8 cellular contexts compared by ENCODE assay signal in the genomic region with DNA sequence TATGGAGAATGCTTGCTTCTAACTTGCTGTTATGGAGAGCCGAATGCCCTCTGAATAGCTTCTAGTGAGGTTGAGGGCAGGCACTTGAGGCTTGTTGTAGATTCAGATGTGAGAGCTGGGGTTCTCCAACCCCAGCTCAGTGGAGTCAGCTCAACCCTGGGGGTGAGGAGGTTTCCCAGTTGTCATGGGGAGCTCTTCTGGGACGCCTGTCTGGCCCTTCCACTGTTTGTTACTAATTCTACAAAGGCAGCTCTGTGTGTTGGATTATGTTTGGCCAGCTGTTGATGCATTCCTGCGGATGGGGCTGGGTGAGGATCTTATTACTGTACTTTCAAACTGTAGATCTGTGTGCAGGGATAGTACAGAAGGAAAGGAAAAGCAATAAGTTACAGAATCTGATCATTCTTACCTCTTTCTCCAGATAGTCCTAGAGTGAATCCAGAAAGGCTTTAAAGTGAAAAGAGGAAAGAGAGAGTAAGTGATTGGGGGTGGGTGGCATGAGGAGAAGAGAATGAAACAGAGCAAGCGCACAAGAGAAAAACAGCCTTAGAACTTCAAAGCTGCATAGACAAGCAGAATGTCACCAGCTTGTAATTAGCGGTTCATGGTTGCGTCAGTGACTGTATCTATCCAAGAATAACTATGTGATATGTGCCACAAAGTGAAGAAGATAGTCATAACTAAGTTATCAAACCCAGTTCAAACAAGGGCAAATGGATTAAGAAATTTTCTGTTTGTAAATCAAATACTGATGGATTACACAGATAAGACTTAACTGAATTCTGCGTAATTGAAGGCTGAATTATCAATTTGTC.
DNase-seq lines count a peak whose midpoint lies in the region; ATAC-seq lines count a peak whose summit lies in the region.

No MANE protein-coding gene starts in this region.

- H3K9me3 ChIP-seq in iPS-20b (ENCODE audit: insufficient read depth, low read depth, low read length) (no peaks in the 10 kb centered on the region), thymus (ENCODE audit: control insufficient read depth) (no peaks in the 10 kb centered on the region)

- H3K9me3 Mint-ChIP-seq in activated naive CD8-positive, alpha-beta T cell treated with anti-CD3 and anti-CD28 coated beads for 36 hours = no peaks in the 10 kb centered on the region

- no peak overlapping the region for H3K27ac Mint-ChIP-seq in activated naive CD8-positive, alpha-beta T cell treated with anti-CD3 and anti-CD28 coated beads for 36 hours

- H3K4me1 ChIP-seq in iPS-20b (ENCODE audit: insufficient read depth, low read length) (peaks cover 37% of the 10 kb centered on the region), thymus (ENCODE audit: control insufficient read depth, insufficient read depth, low read length) (peaks cover 40% of the 10 kb centered on the region)

- H3K27ac ChIP-seq in iPS-20b (ENCODE audit: low read length) (no peak overlapping the region), thymus (ENCODE audit: low read depth) (peak overlapping the region; percentile 98)

- no peaks in the 10 kb centered on the region for H3K36me3 Mint-ChIP-seq in activated naive CD8-positive, alpha-beta T cell treated with anti-CD3 and anti-CD28 coated beads for 36 hours

- H3K4me3 ChIP-seq in iPS-20b (ENCODE audit: low read length) = no peak overlapping the region
- H3K4me3 ChIP-seq in thymus (ENCODE audit: low read length) = peak overlapping the region; percentile 67

- H3K4me3 Mint-ChIP-seq in activated naive CD8-positive, alpha-beta T cell treated with anti-CD3 and anti-CD28 coated beads for 36 hours = peak overlapping the region; percentile 44

- H3K27me3 Mint-ChIP-seq in activated naive CD8-positive, alpha-beta T cell treated with anti-CD3 and anti-CD28 coated beads for 36 hours = peaks cover 63% of the 10 kb centered on the region

- H3K36me3 ChIP-seq in iPS-20b (ENCODE audit: insufficient read depth, low read depth, low read length) = no peaks in the 10 kb centered on the region
- H3K36me3 ChIP-seq in thymus (ENCODE audit: control insufficient read depth, insufficient read depth) = no peaks in the 10 kb centered on the region

- H3K4me1 Mint-ChIP-seq in activated naive CD8-positive, alpha-beta T cell treated with anti-CD3 and anti-CD28 coated beads for 36 hours = peaks cover 29% of the 10 kb centered on the region

- 31% methylated on average over 7 of the region's 7 CpGs for WGBS in thymus

- DNase-seq in COLO668 (lab: John Stamatoyannopoulos, UW; ENCODE audit: unreplicated experiment) = peak; percentile 72
- DNase-seq in NCI-H146 treated with DMSO at 0.1 percent for 48 hours (lab: John Stamatoyannopoulos, UW; ENCODE audit: unreplicated experiment) = peak; percentile 81
- no peak for DNase-seq in activated naive CD8-positive, alpha-beta T cell treated with anti-CD3 and anti-CD28 coated beads for 36 hours
- DNase-seq in activated CD4-positive, alpha-beta T cell treated with anti-CD3 and anti-CD28 coated beads for 48 hours = no peak
- no peak for DNase-seq in activated effector memory CD4-positive, alpha-beta T cell treated with Interleukin-2 at 50 U/mL for 16 hours

- ATAC-seq in GM21737 (IDR thresholded peaks at IDR 0.05; ENCODE audit: unreplicated experiment) = no peak

- 0 out of 2 replicates have a peak overlapping the region, but pooled peaks have one; percentile 5 for H3K9ac ChIP-seq in iPS-20b (ENCODE audit: low read depth, low read length)

- no peaks in the 10 kb centered on the region for H3K27me3 ChIP-seq in iPS-20b (ENCODE audit: insufficient read depth, low read length)
- H3K27me3 ChIP-seq in thymus (ENCODE audit: control insufficient read depth, insufficient read depth) = no peaks in the 10 kb centered on the region

Comparison
In these comparisons a context has a peak if more than half of its experiments do, and no peak if none do; other contexts are left out.
1. DNase-seq: peak in COLO668 (single experiment) and NCI-H146 treated with DMSO at 0.1 percent for 48 hours (single experiment); none in activated naive CD8-positive, alpha-beta T cell treated with anti-CD3 and anti-CD28 coated beads for 36 hours (single experiment), activated CD4-positive, alpha-beta T cell treated with anti-CD3 and anti-CD28 coated beads for 48 hours (single experiment) and activated effector memory CD4-positive, alpha-beta T cell treated with Interleukin-2 at 50 U/mL for 16 hours (single experiment).